10 cellular contexts compared by ENCODE assay signal in genomic region chr18:9916067-9916684, GRCh38. TPM values are rescaled to one million over a fixed set of nuclear protein-coding genes. Genes with fewer than 3 reads are reported as not detected.
DNase-seq lines count a peak whose midpoint lies in the region; ATAC-seq and TF ChIP-seq lines count a peak whose summit lies in the region.
"Had no signal": no experiment of that assay in that cellular context is flagged by ENCODE, and none has a peak within 500 bp of the region (broad histone marks: within the 10 kb centered on the region; RNA-seq: fewer than 3 reads in every experiment).

No MANE protein-coding gene starts in this region.

- peak overlapping the region; percentile 97 for H3K27ac ChIP-seq in VCaP

- DNase-seq in DMS53 (lab: John Stamatoyannopoulos, UW) (peak; percentile 47), DMS53 treated with DMSO at 0.1 percent for 48 hours (lab: John Stamatoyannopoulos, UW; ENCODE audit: unreplicated experiment) (no peak), glomerular endothelial cell (ENCODE audit: extremely low read depth, low read depth, low spot score) (peak; percentile 60), NCI-H1048 (lab: John Stamatoyannopoulos, UW) (no peak), NCI-H187 treated with DMSO at 0.1 percent for 48 hours (lab: John Stamatoyannopoulos, UW) (no peak)
- DNase-seq: midbrain, NCI-H146 had no signal

- no peaks in the 10 kb centered on the region for H3K27me3 Mint-ChIP-seq in stimulated activated memory B cell treated with anti-CD40 and anti-IgM and Interleukin-4, amounts not matched to agents 10 μg/mL and 1 μg/mL and 100 μg/mL, for 72 hours

- H3K4me3 Mint-ChIP-seq in stimulated activated memory B cell treated with anti-CD40 and anti-IgM and Interleukin-4, amounts not matched to agents 10 μg/mL and 1 μg/mL and 100 μg/mL, for 72 hours: peak overlapping the region; percentile 84

- H3K4me1 Mint-ChIP-seq in stimulated activated memory B cell treated with anti-CD40 and anti-IgM and Interleukin-4, amounts not matched to agents 10 μg/mL and 1 μg/mL and 100 μg/mL, for 72 hours: peaks cover 24% of the 10 kb centered on the region

- TF ChIP-seq CTCF in VCaP (conservative IDR thresholded peaks at IDR 0.05): no peak

- no peaks in the 10 kb centered on the region for H3K9me3 Mint-ChIP-seq in stimulated activated memory B cell treated with anti-CD40 and anti-IgM and Interleukin-4, amounts not matched to agents 10 μg/mL and 1 μg/mL and 100 μg/mL, for 72 hours

- H3K27ac Mint-ChIP-seq in stimulated activated memory B cell treated with anti-CD40 and anti-IgM and Interleukin-4, amounts not matched to agents 10 μg/mL and 1 μg/mL and 100 μg/mL, for 72 hours: peak overlapping the region; percentile 90

- no peak for ATAC-seq in stimulated activated memory B cell treated with anti-CD40 and anti-IgM and Interleukin-4, amounts not matched to agents 10 μg/mL and 1 μg/mL and 100 μg/mL, for 72 hours
- ATAC-seq in HG03095 (IDR thresholded peaks at IDR 0.05; ENCODE audit: unreplicated experiment): no peak

- H3K36me3 Mint-ChIP-seq in stimulated activated memory B cell treated with anti-CD40 and anti-IgM and Interleukin-4, amounts not matched to agents 10 μg/mL and 1 μg/mL and 100 μg/mL, for 72 hours: no peaks in the 10 kb centered on the region

RNA-seq across cellular contexts. Expression of gene VAPA, which starts 2.4 kb away (rescaled TPM):
- 156 and 181 TPM in 2 replicates for total RNA-seq in glomerular endothelial cell

RNA-seq across cellular contexts. Expression of gene TXNDC2, which starts 30.4 kb away (rescaled TPM):
- total RNA-seq in glomerular endothelial cell: not detected in 2 replicates

Comparison
In these comparisons a context has a peak if more than half of its experiments do, and no peak if none do; other contexts are left out.
1. DNase-seq: peak in DMS53 (single experiment) and glomerular endothelial cell (single experiment); none in DMS53 treated with DMSO at 0.1 percent for 48 hours (single experiment), NCI-H1048 (single experiment) and NCI-H187 treated with DMSO at 0.1 percent for 48 hours (single experiment).